In the genomic region with DNA sequence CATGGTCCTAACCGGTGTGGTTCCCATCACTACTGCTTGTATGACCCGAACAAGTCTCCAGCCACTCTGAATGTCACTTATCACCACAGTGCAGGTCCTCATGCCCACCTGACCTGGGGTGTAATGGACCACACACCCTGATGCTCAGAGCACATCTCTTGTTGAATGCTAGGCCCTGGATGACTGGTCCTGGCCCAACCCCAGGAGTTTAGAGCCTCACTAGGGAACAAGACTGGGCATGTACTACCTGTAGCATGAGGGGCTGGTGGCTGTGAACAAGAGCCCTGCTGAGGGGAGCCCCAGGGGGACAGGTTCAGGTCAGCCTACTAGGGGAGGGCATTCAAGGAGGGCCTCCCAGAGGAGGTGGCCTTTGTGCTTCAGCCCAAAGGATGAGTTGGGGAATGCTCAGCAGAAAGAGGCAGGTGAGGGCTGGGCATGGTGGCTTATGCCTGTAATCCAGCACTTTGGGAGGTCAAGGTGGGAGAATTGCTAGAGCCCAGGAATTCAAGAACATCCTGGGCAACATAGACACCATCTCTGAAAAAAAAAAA, we compare ENCODE assay signal across 1 cellular context.
TF ChIP-seq lines count a peak whose summit lies in the region.

No MANE protein-coding gene starts in this region.

TF ChIP-seq in WTC11, 78 proteins besides CTCF, POLR2A, EP300 and RAD21 (continued from another document):
- TF ChIP-seq, protein P1, sequence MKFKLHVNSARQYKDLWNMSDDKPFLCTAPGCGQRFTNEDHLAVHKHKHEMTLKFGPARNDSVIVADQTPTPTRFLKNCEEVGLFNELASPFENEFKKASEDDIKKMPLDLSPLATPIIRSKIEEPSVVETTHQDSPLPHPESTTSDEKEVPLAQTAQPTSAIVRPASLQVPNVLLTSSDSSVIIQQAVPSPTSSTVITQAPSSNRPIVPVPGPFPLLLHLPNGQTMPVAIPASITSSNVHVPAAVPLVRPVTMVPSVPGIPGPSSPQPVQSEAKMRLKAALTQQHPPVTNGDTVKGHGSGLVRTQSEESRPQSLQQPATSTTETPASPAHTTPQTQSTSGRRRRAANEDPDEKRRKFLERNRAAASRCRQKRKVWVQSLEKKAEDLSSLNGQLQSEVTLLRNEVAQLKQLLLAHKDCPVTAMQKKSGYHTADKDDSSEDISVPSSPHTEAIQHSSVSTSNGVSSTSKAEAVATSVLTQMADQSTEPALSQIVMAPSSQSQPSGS (CRISPR knock-in tag; IDR thresholded peaks at IDR 0.05; ENCODE audit: borderline replicate concordance, low read depth) = no peak
- TF ChIP-seq JAZF1 (CRISPR knock-in tag; IDR thresholded peaks at IDR 0.05) (no peak), TEAD4 (CRISPR knock-in tag; IDR thresholded peaks at IDR 0.05) (no peak), NFATC4 (CRISPR knock-in tag; IDR thresholded peaks at IDR 0.05) (no peak)
- TF ChIP-seq, protein P2, sequence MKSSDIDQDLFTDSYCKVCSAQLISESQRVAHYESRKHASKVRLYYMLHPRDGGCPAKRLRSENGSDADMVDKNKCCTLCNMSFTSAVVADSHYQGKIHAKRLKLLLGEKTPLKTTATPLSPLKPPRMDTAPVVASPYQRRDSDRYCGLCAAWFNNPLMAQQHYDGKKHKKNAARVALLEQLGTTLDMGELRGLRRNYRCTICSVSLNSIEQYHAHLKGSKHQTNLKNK (CRISPR knock-in tag; IDR thresholded peaks at IDR 0.05) = no peak
- TF ChIP-seq, protein P3, sequence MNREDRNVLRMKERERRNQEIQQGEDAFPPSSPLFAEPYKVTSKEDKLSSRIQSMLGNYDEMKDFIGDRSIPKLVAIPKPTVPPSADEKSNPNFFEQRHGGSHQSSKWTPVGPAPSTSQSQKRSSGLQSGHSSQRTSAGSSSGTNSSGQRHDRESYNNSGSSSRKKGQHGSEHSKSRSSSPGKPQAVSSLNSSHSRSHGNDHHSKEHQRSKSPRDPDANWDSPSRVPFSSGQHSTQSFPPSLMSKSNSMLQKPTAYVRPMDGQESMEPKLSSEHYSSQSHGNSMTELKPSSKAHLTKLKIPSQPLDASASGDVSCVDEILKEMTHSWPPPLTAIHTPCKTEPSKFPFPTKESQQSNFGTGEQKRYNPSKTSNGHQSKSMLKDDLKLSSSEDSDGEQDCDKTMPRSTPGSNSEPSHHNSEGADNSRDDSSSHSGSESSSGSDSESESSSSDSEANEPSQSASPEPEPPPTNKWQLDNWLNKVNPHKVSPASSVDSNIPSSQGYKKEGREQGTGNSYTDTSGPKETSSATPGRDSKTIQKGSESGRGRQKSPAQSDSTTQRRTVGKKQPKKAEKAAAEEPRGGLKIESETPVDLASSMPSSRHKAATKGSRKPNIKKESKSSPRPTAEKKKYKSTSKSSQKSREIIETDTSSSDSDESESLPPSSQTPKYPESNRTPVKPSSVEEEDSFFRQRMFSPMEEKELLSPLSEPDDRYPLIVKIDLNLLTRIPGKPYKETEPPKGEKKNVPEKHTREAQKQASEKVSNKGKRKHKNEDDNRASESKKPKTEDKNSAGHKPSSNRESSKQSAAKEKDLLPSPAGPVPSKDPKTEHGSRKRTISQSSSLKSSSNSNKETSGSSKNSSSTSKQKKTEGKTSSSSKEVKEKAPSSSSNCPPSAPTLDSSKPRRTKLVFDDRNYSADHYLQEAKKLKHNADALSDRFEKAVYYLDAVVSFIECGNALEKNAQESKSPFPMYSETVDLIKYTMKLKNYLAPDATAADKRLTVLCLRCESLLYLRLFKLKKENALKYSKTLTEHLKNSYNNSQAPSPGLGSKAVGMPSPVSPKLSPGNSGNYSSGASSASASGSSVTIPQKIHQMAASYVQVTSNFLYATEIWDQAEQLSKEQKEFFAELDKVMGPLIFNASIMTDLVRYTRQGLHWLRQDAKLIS (CRISPR knock-in tag; IDR thresholded peaks at IDR 0.05; ENCODE audit: borderline replicate concordance) = no peak
- TF ChIP-seq, protein P4, sequence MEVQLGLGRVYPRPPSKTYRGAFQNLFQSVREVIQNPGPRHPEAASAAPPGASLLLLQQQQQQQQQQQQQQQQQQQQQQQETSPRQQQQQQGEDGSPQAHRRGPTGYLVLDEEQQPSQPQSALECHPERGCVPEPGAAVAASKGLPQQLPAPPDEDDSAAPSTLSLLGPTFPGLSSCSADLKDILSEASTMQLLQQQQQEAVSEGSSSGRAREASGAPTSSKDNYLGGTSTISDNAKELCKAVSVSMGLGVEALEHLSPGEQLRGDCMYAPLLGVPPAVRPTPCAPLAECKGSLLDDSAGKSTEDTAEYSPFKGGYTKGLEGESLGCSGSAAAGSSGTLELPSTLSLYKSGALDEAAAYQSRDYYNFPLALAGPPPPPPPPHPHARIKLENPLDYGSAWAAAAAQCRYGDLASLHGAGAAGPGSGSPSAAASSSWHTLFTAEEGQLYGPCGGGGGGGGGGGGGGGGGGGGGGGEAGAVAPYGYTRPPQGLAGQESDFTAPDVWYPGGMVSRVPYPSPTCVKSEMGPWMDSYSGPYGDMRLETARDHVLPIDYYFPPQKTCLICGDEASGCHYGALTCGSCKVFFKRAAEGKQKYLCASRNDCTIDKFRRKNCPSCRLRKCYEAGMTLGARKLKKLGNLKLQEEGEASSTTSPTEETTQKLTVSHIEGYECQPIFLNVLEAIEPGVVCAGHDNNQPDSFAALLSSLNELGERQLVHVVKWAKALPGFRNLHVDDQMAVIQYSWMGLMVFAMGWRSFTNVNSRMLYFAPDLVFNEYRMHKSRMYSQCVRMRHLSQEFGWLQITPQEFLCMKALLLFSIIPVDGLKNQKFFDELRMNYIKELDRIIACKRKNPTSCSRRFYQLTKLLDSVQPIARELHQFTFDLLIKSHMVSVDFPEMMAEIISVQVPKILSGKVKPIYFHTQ (CRISPR knock-in tag; IDR thresholded peaks at IDR 0.05) = no peak
- TF ChIP-seq, protein P5, sequence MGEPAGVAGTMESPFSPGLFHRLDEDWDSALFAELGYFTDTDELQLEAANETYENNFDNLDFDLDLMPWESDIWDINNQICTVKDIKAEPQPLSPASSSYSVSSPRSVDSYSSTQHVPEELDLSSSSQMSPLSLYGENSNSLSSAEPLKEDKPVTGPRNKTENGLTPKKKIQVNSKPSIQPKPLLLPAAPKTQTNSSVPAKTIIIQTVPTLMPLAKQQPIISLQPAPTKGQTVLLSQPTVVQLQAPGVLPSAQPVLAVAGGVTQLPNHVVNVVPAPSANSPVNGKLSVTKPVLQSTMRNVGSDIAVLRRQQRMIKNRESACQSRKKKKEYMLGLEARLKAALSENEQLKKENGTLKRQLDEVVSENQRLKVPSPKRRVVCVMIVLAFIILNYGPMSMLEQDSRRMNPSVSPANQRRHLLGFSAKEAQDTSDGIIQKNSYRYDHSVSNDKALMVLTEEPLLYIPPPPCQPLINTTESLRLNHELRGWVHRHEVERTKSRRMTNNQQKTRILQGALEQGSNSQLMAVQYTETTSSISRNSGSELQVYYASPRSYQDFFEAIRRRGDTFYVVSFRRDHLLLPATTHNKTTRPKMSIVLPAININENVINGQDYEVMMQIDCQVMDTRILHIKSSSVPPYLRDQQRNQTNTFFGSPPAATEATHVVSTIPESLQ (CRISPR knock-in tag; IDR thresholded peaks at IDR 0.05) = no peak
